In genomic region chr1:154575147-154575927, GRCh38 we compare ENCODE assay signal across 22 cellular contexts. TPM values are rescaled to one million over a fixed set of nuclear protein-coding genes. Genes with fewer than 3 reads are reported as not detected.
DNase-seq lines count a peak whose midpoint lies in the region; ATAC-seq and TF ChIP-seq lines count a peak whose summit lies in the region.
"Had no signal": no experiment of that assay in that cellular context is flagged by ENCODE, and none has a peak within 500 bp of the region (broad histone marks: within the 10 kb centered on the region; RNA-seq: fewer than 3 reads in every experiment).

No MANE protein-coding gene starts in this region.

- H3K18ac ChIP-seq in H9 (ENCODE audit: insufficient read length, low read depth, low read length) = no peak overlapping the region

- H3K9me3 ChIP-seq in Caco-2 (no peaks in the 10 kb centered on the region), H9 (ENCODE audit: control insufficient read depth, low read depth, low read length) (no peaks in the 10 kb centered on the region)
- H3K9me3 ChIP-seq: stomach had no signal

- no peak overlapping the region for H3K4ac ChIP-seq in H9 (ENCODE audit: low read depth, low read length)

- H3K4me1 Mint-ChIP-seq in Caco-2 (ENCODE audit: low read depth, unreplicated experiment) = peaks cover 12% of the 10 kb centered on the region
- H3K4me1 Mint-ChIP-seq in H9 = peaks cover 20 to 29% of the 10 kb centered on the region in 2 experiments
- peaks cover 15% of the 10 kb centered on the region for H3K4me1 Mint-ChIP-seq in WTC11
- H3K4me1 Mint-ChIP-seq: B cell had no signal

- no peak overlapping the region for H2BK15ac ChIP-seq in H9 (ENCODE audit: low read depth, low read length)

- H3K27me3 Mint-ChIP-seq in Caco-2 (ENCODE audit: insufficient read depth, unreplicated experiment) (peaks cover 6% of the 10 kb centered on the region), H9 (ENCODE audit: low read depth) (no peaks in the 10 kb centered on the region; the same call in 1 of the 2 replicates), WTC11 (ENCODE audit: low read depth) (no peaks in the 10 kb centered on the region)

- no TSS peak for BruUV-seq in Caco-2 (replicated peaks; lab: Mats Ljungman, UMichigan)

- DNase-seq in Caco-2 (no peak), H9 (no peak), WTC11 (ENCODE audit: low spot score) (no peak), head of caudate nucleus (peak in 39 of 42 donors; percentile 31 to 88 (median 65)), NCI-H2227 treated with DMSO at 0.1 percent for 48 hours (lab: John Stamatoyannopoulos, UW) (no peak), mucosa of gallbladder (ENCODE audit: low spot score) (no peak)
- DNase-seq: activated T-cell treated with anti-CD3 and anti-CD28 coated beads, Interleukin-2, amount 50 U/mL, for 4 hours; brain microvascular endothelial cell; GOT3; naive thymus-derived CD8-positive, alpha-beta T cell; NCI-H146; stimulated activated CD4-positive, alpha-beta T cell treated with anti-CD3 and anti-CD28 coated beads, Interleukin-2, amount 100 ng/mL, for 24 hours; stomach; trophoblast cell had no signal

- H3K36me3 Mint-ChIP-seq in Caco-2 (ENCODE audit: insufficient read depth, unreplicated experiment) (peaks cover 44% of the 10 kb centered on the region), H9 (ENCODE audit: insufficient read depth in 1 of 3, low read depth in 3 of 3) (peaks cover 18 to 25% (median 24%) of the 10 kb centered on the region in 3 experiments; a peak in 6 of 7 replicates), WTC11 (peaks cover 19% of the 10 kb centered on the region)

- H3K79me1 ChIP-seq in H9 (ENCODE audit: insufficient read depth, low read depth, low read length, poor library complexity, severe bottlenecking) = no peaks in the 10 kb centered on the region

- H4K91ac ChIP-seq in H9 (ENCODE audit: insufficient read length, low read depth, low read length) = no peak overlapping the region

- no peak for TF ChIP-seq CTCF in Caco-2 (IDR thresholded peaks at IDR 0.05; ENCODE audit: insufficient read depth in 1 of 2, low read depth in 1 of 2, low read length in 1 of 2, severe bottlenecking in 1 of 2, unreplicated experiment in 1 of 2)
- no peak for TF ChIP-seq CTCF in H9 (conservative IDR thresholded peaks at IDR 0.05)
- TF ChIP-seq CTCF in WTC11 (IDR thresholded peaks at IDR 0.05) = no peak

- no peaks in the 10 kb centered on the region for H3K4me1 ChIP-seq in Caco-2
- no peaks in the 10 kb centered on the region for H3K4me1 ChIP-seq in H9 (ENCODE audit: insufficient read depth, low read length)

- H3K27ac ChIP-seq in H9 (ENCODE audit: insufficient read length, low read depth, low read length) = no peak overlapping the region
- H3K27ac ChIP-seq: brain microvascular endothelial cell, SK-N-MC, stomach had no signal

- no CpG with 5 or more reads among the region's 10 CpGs for WGBS in H9 (ENCODE audit: extremely low coverage, insufficient read length, low lambda C conversion rate)

- no peak overlapping the region for H3K14ac ChIP-seq in H9 (ENCODE audit: insufficient read depth, low read length)

- H3K23me2 ChIP-seq in H9 (ENCODE audit: insufficient read length, low read depth, low read length, poor library complexity, severe bottlenecking) = no peaks in the 10 kb centered on the region

- H2BK5ac ChIP-seq in H9 (ENCODE audit: insufficient read length, low read length) = no peak overlapping the region

- H2BK20ac ChIP-seq in H9 (ENCODE audit: low read depth, low read length, poor library complexity, severe bottlenecking) = no peak overlapping the region

- H4K20me1 ChIP-seq in H9 (ENCODE audit: control insufficient read depth, insufficient read depth, insufficient read length) = no peaks in the 10 kb centered on the region

- no peak overlapping the region for H4K5ac ChIP-seq in H9 (ENCODE audit: insufficient read length, low read depth, low read length)

- no peak overlapping the region for H3T11ph ChIP-seq in H9 (ENCODE audit: low read length)

- ATAC-seq in WTC11 = no peak
- no peak for ATAC-seq in GM18498 (IDR thresholded peaks at IDR 0.05; ENCODE audit: unreplicated experiment)
- ATAC-seq: naive thymus-derived CD8-positive, alpha-beta T cell had no signal

- no peak overlapping the region for H2BK120ac ChIP-seq in H9 (ENCODE audit: low read depth, low read length, poor library complexity, severe bottlenecking)

- H3K27ac Mint-ChIP-seq in Caco-2 (ENCODE audit: unreplicated experiment) = no peak overlapping the region
- H3K27ac Mint-ChIP-seq in H9 = peak overlapping the region in 2 of 3 experiments; percentile 8 to 16; a peak in 3 of 7 replicates
- H3K27ac Mint-ChIP-seq in WTC11 = 0 out of 2 replicates have a peak overlapping the region, but pooled peaks have one; percentile 11
- H3K27ac Mint-ChIP-seq: B cell, memory B cell had no signal

- no peaks in the 10 kb centered on the region for H3K36me3 ChIP-seq in Caco-2 (ENCODE audit: control insufficient read depth, insufficient read depth, low read length)

- CTCF ChIA-PET in Caco-2 (lab: Charles Lee) = interaction anchor here (0.6 to 1.1 kb wide), 2 partner anchors 16 to 478 kb away, joined by 3 to 6 read pairs; no protein-coding TSS in a partner anchor
- CTCF ChIA-PET in WTC11 (lab: Charles Lee) = interaction anchor here (0.5 to 3.6 kb wide), 5 partner anchors 15 to 180 kb away, joined by 3 to 9 read pairs (median 4); no protein-coding TSS in a partner anchor

- H4K8ac ChIP-seq in H9 (replicated peaks; ENCODE audit: insufficient read length, low read depth, low read length) = no peak overlapping the region

- no peak overlapping the region for H3K23ac ChIP-seq in H9 (ENCODE audit: insufficient read length, low read depth, low read length)

- no peak overlapping the region for H2AFZ ChIP-seq in H9 (ENCODE audit: low read length)

- H3K4me2 ChIP-seq in H9 (ENCODE audit: insufficient read depth, insufficient read length, low read length) = no peak overlapping the region

- H3K56ac ChIP-seq in H9 (ENCODE audit: insufficient read length, low read depth, low read length) = no peak overlapping the region

- H2BK12ac ChIP-seq in H9 (ENCODE audit: insufficient read length, low read depth, low read length) = no peak overlapping the region

- no peak overlapping the region for H3K9ac ChIP-seq in H9 (ENCODE audit: extremely low read depth, insufficient read length, low read length)

- H3K9me3 Mint-ChIP-seq in Caco-2 (ENCODE audit: unreplicated experiment) (no peaks in the 10 kb centered on the region), H9 (no peaks in the 10 kb centered on the region), WTC11 (no peaks in the 10 kb centered on the region)
- H3K9me3 Mint-ChIP-seq: activated naive CD4-positive, alpha-beta T cell treated with anti-CD3 and anti-CD28 coated beads, Interleukin-2, amount 50 U/mL, for 72 hours; activated T-cell treated with anti-CD3 and anti-CD28 coated beads, Interleukin-2, amount 50 U/mL, for 4 hours; memory B cell; naive thymus-derived CD8-positive, alpha-beta T cell had no signal

- peak overlapping the region; percentile 22 for H3K4me3 Mint-ChIP-seq in Caco-2 (ENCODE audit: unreplicated experiment)
- no peak overlapping the region; a peak in 1 of 5 replicates for H3K4me3 Mint-ChIP-seq in H9
- H3K4me3 Mint-ChIP-seq in WTC11 = no peak overlapping the region
- H3K4me3 Mint-ChIP-seq: activated T-cell treated with anti-CD3 and anti-CD28 coated beads, Interleukin-2, amount 50 U/mL, for 4 hours; B cell; memory B cell had no signal

- H3K27me3 ChIP-seq in Caco-2 (replicated peaks; ENCODE audit: control insufficient read depth, insufficient read depth, low read length) (no peaks in the 10 kb centered on the region), H9 (ENCODE audit: insufficient read depth, low read length) (no peaks in the 10 kb centered on the region)
- H3K27me3 ChIP-seq: brain microvascular endothelial cell, stomach had no signal

- POLR2A ChIA-PET in Caco-2 (lab: Charles Lee) = no interaction called here
- POLR2A ChIA-PET in WTC11 (lab: Charles Lee) = no interaction called here

- no peaks in the 10 kb centered on the region for H3K79me2 ChIP-seq in H9 (ENCODE audit: insufficient read depth, low read length)

- no peak overlapping the region for H2AK5ac ChIP-seq in H9 (ENCODE audit: insufficient read length, low read length)

- intact Hi-C loops in Caco-2 (cut with micrococcal nuclease; ENCODE audit: unreplicated experiment) (no loop called here), head of caudate nucleus (cut with DNase I) (no loop called here)

- no peak overlapping the region for H3K4me3 ChIP-seq in Caco-2 (ENCODE audit: low read depth, low read length)
- H3K4me3 ChIP-seq: SK-N-MC, stomach had no signal

TF ChIP-seq in WTC11, 78 proteins besides CTCF, POLR2A, EP300 and RAD21 (continues in another document):
- no peak for TF ChIP-seq ZNF138 (CRISPR knock-in tag; conservative IDR thresholded peaks at IDR 0.05)
- TF ChIP-seq MAX (CRISPR knock-in tag; IDR thresholded peaks at IDR 0.05) = no peak
- TF ChIP-seq ATF2 (CRISPR knock-in tag; IDR thresholded peaks at IDR 0.05; ENCODE audit: borderline replicate concordance, low read depth) = no peak
- TF ChIP-seq RORB (CRISPR knock-in tag; IDR thresholded peaks at IDR 0.05) = no peak

RNA-seq across cellular contexts. Expression of gene CHRNB2, which starts 7.8 kb away (rescaled TPM):
- 0.09 TPM in 1 of 2 replicates, not detected in the other for total RNA-seq in Caco-2 (2022)
- total RNA-seq in H9 (2021) = 1.8 and 1.9 TPM in 2 replicates
- 1.6 to 1.7 TPM (median 1.7 TPM) in 3 replicates for total RNA-seq in WTC11 (2021)
- 0.17 TPM for total RNA-seq in mucosa of gallbladder
- total RNA-seq: B cell; fibroblast of villous mesenchyme; M059J; naive thymus-derived CD8-positive, alpha-beta T cell; RPMI7951 had no signal

RNA-seq across cellular contexts. Expression of gene UBE2Q1, which starts 16.9 kb away (rescaled TPM):
- total RNA-seq in Caco-2 (2022) = 92.2 and 93.2 TPM in 2 replicates
- 105 and 108 TPM in 2 replicates for total RNA-seq in H9 (2021)
- 60.8 to 62.7 TPM (median 61.6 TPM) in 3 replicates for total RNA-seq in WTC11 (2021)
- total RNA-seq in mucosa of gallbladder = 84.0 TPM

RNA-seq across cellular contexts. Expression of gene ADAR, which starts 32.6 kb away (rescaled TPM):
- total RNA-seq in Caco-2 (2022) (178 and 190 TPM in 2 replicates), H9 (2021) (228 and 236 TPM in 2 replicates), WTC11 (2021) (208 to 221 TPM (median 215 TPM) in 3 replicates), mucosa of gallbladder (146 TPM)

Comparison
In these comparisons a context has a peak if more than half of its experiments do, and no peak if none do; other contexts are left out.
1. DNase-seq: peak in head of caudate nucleus (39 of 42); none in Caco-2 (0 of 2), H9 (single experiment), WTC11 (single experiment), NCI-H2227 treated with DMSO at 0.1 percent for 48 hours (single experiment) and mucosa of gallbladder (single experiment).